In the genomic region with DNA sequence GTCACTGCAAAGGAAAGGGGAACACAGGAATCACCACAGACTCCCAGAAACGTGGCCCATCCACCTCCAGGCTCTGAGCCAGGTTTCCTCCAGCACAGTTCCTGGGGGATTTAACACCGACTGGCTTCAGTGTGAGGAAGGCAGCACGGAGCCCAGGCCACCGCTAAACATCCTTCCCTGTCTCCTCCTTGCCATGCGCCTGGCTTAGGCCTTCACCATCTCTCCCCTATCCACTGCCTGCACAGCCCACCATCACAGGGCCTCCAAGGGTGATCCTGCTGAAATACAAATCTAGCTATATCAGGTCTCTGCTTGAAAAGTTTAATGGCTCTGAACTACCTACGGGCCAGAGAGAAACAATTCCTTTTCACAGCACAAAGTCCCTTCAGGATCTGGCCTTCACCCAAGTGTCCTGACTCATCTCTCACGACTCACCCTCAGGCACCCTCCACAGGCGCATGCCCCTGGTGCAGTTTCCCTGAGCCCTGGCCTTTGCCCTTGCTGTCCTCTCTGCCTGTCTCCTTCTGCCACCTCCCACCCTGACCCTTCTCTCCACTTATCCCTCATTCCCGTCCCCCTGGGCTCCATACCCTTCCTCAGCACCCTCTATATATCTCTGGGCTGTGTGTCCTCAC, we compare ENCODE assay signal across 8 cellular contexts. TPM values are rescaled to one million over a fixed set of nuclear protein-coding genes. Genes with fewer than 3 reads are reported as not detected.
DNase-seq lines count a peak whose midpoint lies in the region; ATAC-seq, FAIRE-seq and TF ChIP-seq lines count a peak whose summit lies in the region.
"Not testable (repeated sequence)": the region's sequence is repeated elsewhere in the genome, so short reads cannot be mapped to it uniquely, and the experiment has no call there.

No MANE protein-coding gene starts in this region.

- H3K36me3 ChIP-seq in SK-N-SH (replicated peaks in 1 of 2; ENCODE audit: control insufficient read depth in 1 of 2, insufficient read depth in 2 of 2, low read length in 1 of 2); HepG2 (replicated peaks in 1 of 2; ENCODE audit: control insufficient read depth in 1 of 2, insufficient read depth in 2 of 2, low read length in 2 of 2); prostate gland: not testable (repeated sequence)

- TF ChIP-seq CTCF in SK-N-SH (IDR thresholded peaks at IDR 0.05); epithelial cell of proximal tubule (conservative IDR thresholded peaks at IDR 0.05; ENCODE audit: low read depth, low read length); HepG2 (CRISPR knock-in tag; IDR thresholded peaks at IDR 0.05); prostate gland (IDR thresholded peaks at IDR 0.05): not testable (repeated sequence)

- TF ChIP-seq RAD21 in SK-N-SH (IDR thresholded peaks at IDR 0.05; ENCODE audit: low read length); HepG2 (CRISPR knock-in tag; IDR thresholded peaks at IDR 0.05): not testable (repeated sequence)

- H3K9me3 ChIP-seq in SK-N-SH; HepG2 (ENCODE audit: low read length); prostate gland: not testable (repeated sequence)

- H3K4me1 ChIP-seq in SK-N-SH (ENCODE audit: control insufficient read depth in 1 of 2, insufficient read depth in 2 of 2, low read depth in 1 of 2, low read length in 1 of 2), result peaks cover 0 to 16% of the 10 kb centered on the region in 2 experiments; a peak in 2 of 4 replicates
- H3K4me1 ChIP-seq in HepG2 (ENCODE audit: insufficient read depth, low read length); prostate gland (replicated peaks): not testable (repeated sequence)

- WGBS in SK-N-SH (ENCODE audit: low lambda C conversion rate), result 41% methylated on average over 8 of the region's 9 CpGs
- WGBS in HepG2 (ENCODE audit: low lambda C conversion rate), result 31% methylated on average over 7 of the region's 9 CpGs
- 54% methylated on average over 9 of the region's 9 CpGs for WGBS in prostate gland

- peak; percentile 75 for ATAC-seq in activated naive CD8-positive, alpha-beta T cell treated with anti-CD3 and anti-CD28 coated beads, Interleukin-2, amount 50 U/mL, for 24 hours
- peak; percentile 80 for ATAC-seq in HepG2

- not testable (repeated sequence) for H3K9me3 Mint-ChIP-seq in activated naive CD8-positive, alpha-beta T cell treated with anti-CD3 and anti-CD28 coated beads, Interleukin-2, amount 50 U/mL, for 24 hours

- not testable (repeated sequence) for H3K9me2 ChIP-seq in SK-N-SH

- not testable (repeated sequence) for FAIRE-seq in HepG2 (lab: Jason Lieb, UNC)
- FAIRE-seq in urothelium cell line (lab: Jason Lieb, UNC), result peak; percentile 32

- peaks cover 36% of the 10 kb centered on the region for H3K4me1 Mint-ChIP-seq in activated naive CD8-positive, alpha-beta T cell treated with anti-CD3 and anti-CD28 coated beads, Interleukin-2, amount 50 U/mL, for 24 hours

- TF ChIP-seq EP300 in SK-N-SH (IDR thresholded peaks at IDR 0.05; ENCODE audit: borderline replicate concordance in 1 of 2, low read depth in 1 of 2, low read length in 1 of 2); HepG2 (IDR thresholded peaks at IDR 0.05; ENCODE audit: low read depth in 2 of 2, low read length in 2 of 2); HepG2 (CRISPR knock-in tag; IDR thresholded peaks at IDR 0.05; ENCODE audit: borderline replicate concordance): not testable (repeated sequence)

- in situ Hi-C loops in Caki2 (cut with HindIII; ENCODE audit: low pct_unique_long_range_greater_than_20kb, low sequenced_read_pairs), result not testable (repeated sequence)
- in situ Hi-C loops in HepG2 (cut with HindIII; ENCODE audit: extremely low pct_ligation_motif_present, low pct_unique_long_range_greater_than_20kb), result loop anchor here (10.0 kb wide), 1 partner anchor 466 kb away; no protein-coding TSS in a partner anchor

- intact Hi-C loops in HepG2 (cut with micrococcal nuclease; ENCODE audit: unreplicated experiment); prostate gland (cut with DNase I): not testable (repeated sequence)

- peak overlapping the region in 1 of 2 experiments; percentile 38; a peak in 1 of 4 replicates for H3K27ac ChIP-seq in SK-N-SH (ENCODE audit: low read depth in 2 of 2, low read length in 1 of 2)
- H3K27ac ChIP-seq in HepG2 (ENCODE audit: extremely low read length, insufficient read depth, low read length); prostate gland: not testable (repeated sequence)

- H3K4me2 ChIP-seq in SK-N-SH; HepG2 (ENCODE audit: low read depth, low read length): not testable (repeated sequence)

- not testable (repeated sequence) for H2AFZ ChIP-seq in SK-N-SH (ENCODE audit: low read depth); HepG2 (ENCODE audit: low read length)

- BruUV-seq in HepG2 (replicated peaks; lab: Mats Ljungman, UMichigan), result not testable (repeated sequence)

- CTCF ChIA-PET in SK-N-SH (lab: Yijun Ruan, JAX); HepG2 (lab: Yijun Ruan, JAX; ENCODE audit: low intra/inter-chr PET ratio, low total read pairs): not testable (repeated sequence)

- POLR2A ChIA-PET in SK-N-SH (lab: Yijun Ruan, JAX); HepG2 (lab: Yijun Ruan, JAX): not testable (repeated sequence)

- not testable (repeated sequence) for H3K9ac ChIP-seq in SK-N-SH; HepG2 (ENCODE audit: insufficient read depth, low read depth, low read length)

- not testable (repeated sequence) for H3K27me3 ChIP-seq in SK-N-SH (ENCODE audit: insufficient read depth); HepG2 (ENCODE audit: control insufficient read depth in 1 of 2, insufficient read depth in 2 of 2, low read length in 2 of 2); prostate gland (replicated peaks; ENCODE audit: insufficient read depth)

- peak overlapping the region; percentile 67 for H3K27ac Mint-ChIP-seq in activated naive CD8-positive, alpha-beta T cell treated with anti-CD3 and anti-CD28 coated beads, Interleukin-2, amount 50 U/mL, for 24 hours

- not testable (repeated sequence) for H3K36me3 Mint-ChIP-seq in activated naive CD8-positive, alpha-beta T cell treated with anti-CD3 and anti-CD28 coated beads, Interleukin-2, amount 50 U/mL, for 24 hours (ENCODE audit: low read depth)

- H3K4me3 Mint-ChIP-seq in activated naive CD8-positive, alpha-beta T cell treated with anti-CD3 and anti-CD28 coated beads, Interleukin-2, amount 50 U/mL, for 24 hours, result not testable (repeated sequence)

- H3F3A ChIP-seq in SK-N-SH (replicated peaks; ENCODE audit: insufficient read depth), result not testable (repeated sequence)

- H4K20me1 ChIP-seq in SK-N-SH (ENCODE audit: insufficient read depth); HepG2 (ENCODE audit: insufficient read depth, low read length): not testable (repeated sequence)

- H3K79me2 ChIP-seq in SK-N-SH (ENCODE audit: insufficient read depth); HepG2 (ENCODE audit: insufficient read depth, low read length): not testable (repeated sequence)

- not testable (repeated sequence) for H3K4me3 ChIP-seq in SK-N-SH (ENCODE audit: low read depth in 2 of 2, low read length in 1 of 2); epithelial cell of proximal tubule (ENCODE audit: low read depth, low read length); HepG2 (replicated peaks in 1 of 3; ENCODE audit: insufficient read depth in 1 of 3, low read depth in 2 of 3, low read length in 3 of 3); prostate gland

- TF ChIP-seq POLR2A in HepG2 (IDR thresholded peaks at IDR 0.05; ENCODE audit: insufficient read depth in 1 of 2, low read depth in 2 of 2, low read length in 2 of 2); prostate gland (IDR thresholded peaks at IDR 0.05): not testable (repeated sequence)

- H3K27me3 Mint-ChIP-seq in activated naive CD8-positive, alpha-beta T cell treated with anti-CD3 and anti-CD28 coated beads, Interleukin-2, amount 50 U/mL, for 24 hours, result not testable (repeated sequence)

- DNase-seq in Caki2 (ENCODE audit: low read depth) (peak; percentile 29), LHCN-M2 (ENCODE audit: low read depth) (peak; percentile 42), epithelial cell of proximal tubule (ENCODE audit: low read depth) (peak; percentile 12), prostate gland (ENCODE audit: low spot score) (peak; percentile 18), urothelium cell line (ENCODE audit: low spot score) (peak; percentile 54)
- not testable (repeated sequence) for DNase-seq in SK-N-SH; HepG2 (ENCODE audit: low spot score)
- DNase-seq in activated naive CD8-positive, alpha-beta T cell treated with anti-CD3 and anti-CD28 coated beads, Interleukin-2, amount 50 U/mL, for 24 hours, result peak; percentile 44

RNA-seq across cellular contexts. Expression of gene CD58, which starts 18.4 kb away (rescaled TPM):
- total RNA-seq in Caki2 (2014; rRNA removed; shearing (Covaris generic); ENCODE audit: low replicate concordance), result 12.7 and 17.5 TPM in 2 replicates
- total RNA-seq in LHCN-M2 (2014; rRNA removed) (11.5 and 13.8 TPM in 2 replicates), epithelial cell of proximal tubule (14.2 and 15.5 TPM in 2 replicates), HepG2 (2016; rRNA removed; fragmentation: Illumina TruSeq; extraction: Trizol) (5.3 and 9.4 TPM in 2 replicates), prostate gland (10 to 100 TPM; 10.4 to 13.7 TPM)
- polyA plus RNA-seq in LHCN-M2 (2012), result 7.6 TPM
- polyA plus RNA-seq in SK-N-SH (2012; rRNA removed) (18.1 and 25.9 TPM in 2 replicates), HepG2 (2011; rRNA removed) (10.3 and 13.5 TPM in 2 replicates)
- polyA plus RNA-seq in SK-N-SH (2012; cell fraction: cytosol; rRNA removed), result 27.7 and 30.0 TPM in 2 replicates
- polyA plus RNA-seq in SK-N-SH (2012; cell fraction: nucleus; rRNA removed), result 6.1 and 18.3 TPM in 2 replicates
- 2.0 and 2.9 TPM in 2 replicates for total RNA-seq in HepG2 (2016; cell fraction: cytosol; rRNA removed; fragmentation: Illumina TruSeq; extraction: Trizol; ENCODE audit: low read depth)
- total RNA-seq in HepG2 (2016; cell fraction: insoluble cytoplasmic fraction; rRNA removed; fragmentation: Illumina TruSeq; extraction: Trizol), result 6.5 and 11.0 TPM in 2 replicates
- 1.8 and 2.9 TPM in 2 replicates for total RNA-seq in HepG2 (2016; cell fraction: membrane; rRNA removed; fragmentation: Illumina TruSeq; extraction: Trizol)
- 10.7 and 13.5 TPM in 2 replicates for total RNA-seq in HepG2 (2016; cell fraction: nucleus; rRNA removed; fragmentation: Illumina TruSeq; extraction: Trizol)
- polyA plus RNA-seq in HepG2 (2011; cell fraction: cytosol; rRNA removed), result 4.3 and 8.4 TPM in 2 replicates
- polyA plus RNA-seq in HepG2 (2011; cell fraction: nucleus; rRNA removed), result 4.4 and 5.3 TPM in 2 replicates
- polyA plus RNA-seq in HepG2 (2012), result 6.7 and 7.2 TPM in 2 replicates
- 1.5 and 2.2 TPM in 2 replicates for polyA plus RNA-seq in HepG2 (2016; cell fraction: cytosol; fragmentation: Illumina TruSeq; extraction: Trizol; ENCODE audit: low read depth)
- polyA plus RNA-seq in HepG2 (2016; cell fraction: insoluble cytoplasmic fraction; fragmentation: Illumina TruSeq; extraction: Trizol; ENCODE audit: low read depth), result 3.9 and 7.0 TPM in 2 replicates
- polyA plus RNA-seq in HepG2 (2016; cell fraction: membrane; fragmentation: Illumina TruSeq; extraction: Trizol; ENCODE audit: low read depth), result 1.6 and 2.2 TPM in 2 replicates
- 17.8 and 18.5 TPM in 2 replicates for polyA plus RNA-seq in HepG2 (2016; cell fraction: nucleus; fragmentation: Illumina TruSeq; extraction: Trizol; ENCODE audit: insufficient read depth, low read depth)
- polyA minus RNA-seq in HepG2 (2011; rRNA and poly(A)+ RNA removed; ENCODE audit: low replicate concordance), result 5.4 and 19.6 TPM in 2 replicates
- polyA minus RNA-seq in HepG2 (2011; cell fraction: cytosol; rRNA and poly(A)+ RNA removed), result 2.8 and 5.9 TPM in 2 replicates
- polyA minus RNA-seq in HepG2 (2011; cell fraction: nucleus; rRNA and poly(A)+ RNA removed), result 8.7 and 10.6 TPM in 2 replicates
